Comparison of ENCODE assay signal across 27 cellular contexts in the genomic region with DNA sequence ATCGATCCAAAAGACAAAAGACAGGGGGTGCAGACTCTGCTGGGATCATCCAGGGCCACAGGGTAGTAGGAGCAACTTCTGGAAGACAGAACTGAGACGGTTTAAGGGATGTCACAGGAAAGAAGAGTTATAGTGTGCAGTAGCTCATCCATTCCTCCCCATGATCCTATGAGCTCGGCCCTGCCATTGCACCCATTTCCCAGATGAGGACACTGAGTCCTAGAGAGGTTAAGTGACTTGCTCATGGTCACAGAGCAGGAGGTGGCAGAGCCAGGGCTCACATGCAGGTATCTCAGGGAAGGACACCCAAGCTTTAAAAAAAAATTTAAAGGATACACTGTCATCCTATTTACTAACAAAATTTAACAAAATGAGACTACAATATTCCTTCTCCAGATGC.
"Had no signal": no experiment of that assay in that cellular context is flagged by ENCODE, and none has a peak within 500 bp of the region (broad histone marks: within the 10 kb centered on the region; RNA-seq: fewer than 3 reads in every experiment).

No MANE protein-coding gene starts in this region.

- H3K4me1 ChIP-seq: ascending aorta had no signal

- H3K27ac ChIP-seq: ascending aorta, cardiac muscle cell, VCaP had no signal

- H3K9me3 ChIP-seq: ascending aorta had no signal

- ATAC-seq: activated CD8-positive, alpha-beta memory T cell treated with anti-CD3 and anti-CD28 coated beads, Interleukin-2, amount 10 ng/mL, durations not matched to agents 7 days and 5 days; activated CD8-positive, alpha-beta T cell treated with anti-CD3 and anti-CD28 coated beads, Interleukin-2, amount 10 ng/mL, durations not matched to agents 7 days and 5 days; activated naive CD8-positive, alpha-beta T cell treated with anti-CD3 and anti-CD28 coated beads, Interleukin-2, amount 50 U/mL, for 24 hours had no signal

- H3K27me3 ChIP-seq: ascending aorta had no signal

- FAIRE-seq: bronchial epithelial cell, TTC549 had no signal

- H3K36me3 ChIP-seq: ascending aorta, cardiac muscle cell had no signal

- DNase-seq: activated B cell treated with CpG ODN at 0.5 μM for 24 hours; activated CD4-positive, alpha-beta memory T cell treated with anti-CD3 and anti-CD28 coated beads for 36 hours; activated CD4-positive, alpha-beta T cell treated with anti-CD3 and anti-CD28 coated beads for 4 hours; activated CD4-positive, alpha-beta T cell treated with anti-CD3 and anti-CD28 coated beads, Interleukin-2, amount 10 ng/mL, durations not matched to agents 24 days and 14 days; activated CD4-positive, alpha-beta T cell treated with anti-CD3 and anti-CD28 coated beads, Interleukin-2, amount 50 U/mL, for 1 hour; activated CD4-positive, alpha-beta T cell treated with anti-CD3 and anti-CD28 coated beads, Interleukin-2, amount 50 U/mL, for 4 hours; activated CD4-positive, CD25-positive, alpha-beta regulatory T cell treated with anti-CD3 and anti-CD28 coated beads, Interleukin-2, amount 50 U/mL, for 72 hours; activated CD8-positive, alpha-beta memory T cell treated with anti-CD3 and anti-CD28 coated beads for 24 hours; activated CD8-positive, alpha-beta memory T cell treated with anti-CD3 and anti-CD28 coated beads, Interleukin-2, amount 10 ng/mL, durations not matched to agents 7 days and 5 days; activated CD8-positive, alpha-beta memory T cell treated with anti-CD3 and anti-CD28 coated beads, Interleukin-2, amount 50 U/mL, for 48 hours; activated CD8-positive, alpha-beta T cell treated with anti-CD3 and anti-CD28 coated beads, Interleukin-2, amount 10 ng/mL, durations not matched to agents 7 days and 5 days; activated effector memory CD4-positive, alpha-beta T cell treated with Interleukin-2 at 50 U/mL for 16 hours; activated gamma-delta T cell; activated naive CD4-positive, alpha-beta T cell treated with anti-CD3 and anti-CD28 coated beads, Interleukin-2, amount 10 ng/mL, durations not matched to agents 7 days and 5 days; activated naive CD4-positive, alpha-beta T cell treated with Interleukin-2 at 50 U/mL for 16 hours; activated naive CD8-positive, alpha-beta T cell treated with anti-CD3 and anti-CD28 coated beads, Interleukin-2, amount 10 ng/mL, durations not matched to agents 7 days and 5 days; activated naive CD8-positive, alpha-beta T cell treated with anti-CD3 and anti-CD28 coated beads, Interleukin-2, amount 50 U/mL, for 24 hours; activated T-cell treated with anti-CD3 and anti-CD28 coated beads, Interleukin-2, amount 50 U/mL, for 24 hours; activated T-cell treated with anti-CD3 and anti-CD28 coated beads, Interleukin-2, amount 50 U/mL, for 48 hours; cerebellar nuclear complex; T-helper 2 cell; T-helper 9 cell had no signal

- H3K4me3 ChIP-seq: ascending aorta, cardiac muscle cell had no signal
